ENCODE assay signal across 8 cellular contexts in the genomic region with DNA sequence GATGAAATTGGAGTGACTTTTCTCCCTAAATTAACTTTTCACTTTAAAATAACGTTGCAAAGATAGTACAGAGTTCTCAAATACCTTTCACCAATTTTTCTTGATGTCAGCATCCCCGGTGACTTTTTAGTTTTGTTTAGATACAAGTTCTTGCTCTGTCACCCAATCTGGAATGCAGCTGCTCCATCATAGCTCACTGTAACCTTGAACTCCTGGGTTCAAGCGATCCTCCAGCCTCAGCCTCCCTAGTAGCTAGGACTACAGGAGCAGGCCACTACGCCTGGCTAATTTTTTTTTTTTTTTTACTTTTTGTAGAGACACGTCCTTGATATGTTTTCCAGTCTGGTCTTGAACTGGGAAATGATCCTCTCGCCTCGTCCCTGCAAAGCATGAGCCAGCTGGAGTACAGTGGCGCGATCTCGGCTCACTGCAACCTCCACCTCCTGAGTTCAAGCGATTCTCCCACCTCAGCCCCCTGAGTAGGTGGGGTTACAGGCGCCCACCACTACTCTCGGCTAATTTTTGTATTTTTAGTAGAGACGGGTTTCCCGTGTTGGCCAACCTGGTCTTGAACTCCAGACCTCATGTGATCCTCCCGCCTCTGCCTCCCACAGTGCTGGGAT. TPM values are rescaled to one million over a fixed set of nuclear protein-coding genes. Genes with fewer than 3 reads are reported as not detected.
DNase-seq lines count a peak whose midpoint lies in the region; ATAC-seq, FAIRE-seq and TF ChIP-seq lines count a peak whose summit lies in the region.

No MANE protein-coding gene starts in this region.

- H3K27ac ChIP-seq in right atrium auricular region = peak overlapping the region; percentile 90 to 91
- peak overlapping the region; percentile 89 for H3K27ac ChIP-seq in layer of hippocampus (ENCODE audit: low read depth, low read length)
- H3K27ac ChIP-seq in tibial artery = peak overlapping the region; percentile 93 to 98

- no peaks in the 10 kb centered on the region for H3K27me3 ChIP-seq in right atrium auricular region
- no peaks in the 10 kb centered on the region for H3K27me3 ChIP-seq in layer of hippocampus (ENCODE audit: control insufficient read depth, insufficient read depth, low read length)
- H3K27me3 ChIP-seq in tibial artery = no peaks in the 10 kb centered on the region

- no peak for DNase-seq in right atrium auricular region (ENCODE audit: low spot score)
- no peak for DNase-seq in cardiac septum (ENCODE audit: low spot score)
- no peak for DNase-seq in activated naive CD8-positive, alpha-beta T cell treated with anti-CD3 and anti-CD28 coated beads, Interleukin-2, amount 10 ng/mL, durations not matched to agents 7 days and 5 days
- no peak for DNase-seq in tibial artery
- DNase-seq in urothelium cell line (ENCODE audit: low spot score) = no peak
- DNase-seq in NCI-H1436 (lab: John Stamatoyannopoulos, UW) = no peak
- DNase-seq in NCI-H1048 (lab: John Stamatoyannopoulos, UW) = no peak

- peak overlapping the region; percentile 100 for H3K27ac Mint-ChIP-seq in activated naive CD8-positive, alpha-beta T cell treated with anti-CD3 and anti-CD28 coated beads, Interleukin-2, amount 10 ng/mL, durations not matched to agents 7 days and 5 days

- intact Hi-C loops in cardiac septum (cut with DNase I) (loop anchor here (10.0 kb wide), 1 partner anchor 89 kb away; the partner anchor contains the start of gene PROS1), tibial artery (cut with DNase I; ENCODE audit: low total_unique reads) (no loop called here)

- POLR2A ChIA-PET in activated naive CD8-positive, alpha-beta T cell treated with anti-CD3 and anti-CD28 coated beads, Interleukin-2, amount 10 ng/mL, durations not matched to agents 7 days and 5 days (lab: Charles Lee) = interaction anchor here (0.7 to 2.4 kb wide), 4 partner anchors 8 to 143 kb away, joined by 3 to 13 read pairs (median 6); partner anchors contain the start of gene PROS1

- H3K4me3 Mint-ChIP-seq in activated naive CD8-positive, alpha-beta T cell treated with anti-CD3 and anti-CD28 coated beads, Interleukin-2, amount 10 ng/mL, durations not matched to agents 7 days and 5 days = peak overlapping the region; percentile 98

- peaks cover 0 to 18% of the 10 kb centered on the region in 2 donors for H3K4me1 ChIP-seq in right atrium auricular region
- peaks cover 0 to 33% (median 17%) of the 10 kb centered on the region in 4 donors for H3K4me1 ChIP-seq in tibial artery

- peaks cover 44% of the 10 kb centered on the region for H3K36me3 Mint-ChIP-seq in activated naive CD8-positive, alpha-beta T cell treated with anti-CD3 and anti-CD28 coated beads, Interleukin-2, amount 10 ng/mL, durations not matched to agents 7 days and 5 days

- peaks cover 31% of the 10 kb centered on the region for H3K4me1 Mint-ChIP-seq in activated naive CD8-positive, alpha-beta T cell treated with anti-CD3 and anti-CD28 coated beads, Interleukin-2, amount 10 ng/mL, durations not matched to agents 7 days and 5 days

- TF ChIP-seq CTCF in right atrium auricular region (IDR thresholded peaks at IDR 0.05) = no peak
- TF ChIP-seq CTCF in tibial artery (IDR thresholded peaks at IDR 0.05) = no peak

- peaks cover 5% of the 10 kb centered on the region for H3K9me3 Mint-ChIP-seq in activated naive CD8-positive, alpha-beta T cell treated with anti-CD3 and anti-CD28 coated beads, Interleukin-2, amount 10 ng/mL, durations not matched to agents 7 days and 5 days

- H3K36me3 ChIP-seq in right atrium auricular region = peaks cover 5% of the 10 kb centered on the region
- H3K36me3 ChIP-seq in tibial artery = peaks cover 0 to 19% (median 0%) of the 10 kb centered on the region in 3 donors

- H3K27me3 Mint-ChIP-seq in activated naive CD8-positive, alpha-beta T cell treated with anti-CD3 and anti-CD28 coated beads, Interleukin-2, amount 10 ng/mL, durations not matched to agents 7 days and 5 days = no peaks in the 10 kb centered on the region

- no peaks in the 10 kb centered on the region for H3K9me3 ChIP-seq in right atrium auricular region
- no peaks in the 10 kb centered on the region for H3K9me3 ChIP-seq in tibial artery

- no peak for ATAC-seq in activated naive CD8-positive, alpha-beta T cell treated with anti-CD3 and anti-CD28 coated beads, Interleukin-2, amount 10 ng/mL, durations not matched to agents 7 days and 5 days (ENCODE audit: low read depth)

- FAIRE-seq in urothelium cell line (lab: Jason Lieb, UNC) = no peak

- peak overlapping the region; percentile 66 to 73 for H3K4me3 ChIP-seq in right atrium auricular region
- H3K4me3 ChIP-seq in tibial artery = peak overlapping the region; percentile 66 to 91

RNA-seq across cellular contexts. Expression of gene NSUN3, which starts 0.7 kb away (rescaled TPM):
- 1 to 10 TPM; 6.1 to 6.6 TPM for total RNA-seq in right atrium auricular region
- 6.8 TPM for total RNA-seq in cardiac septum
- total RNA-seq in activated naive CD8-positive, alpha-beta T cell treated with anti-CD3 and anti-CD28 coated beads, Interleukin-2, amount 10 ng/mL, durations not matched to agents 7 days and 5 days = 10 to 100 TPM; 16.4 to 18.4 TPM

RNA-seq across cellular contexts. Expression of gene DHFR2, which starts 0.9 kb away (rescaled TPM):
- total RNA-seq in right atrium auricular region = 1 to 10 TPM; 3.2 to 3.6 TPM
- 3.4 TPM for total RNA-seq in cardiac septum
- total RNA-seq in activated naive CD8-positive, alpha-beta T cell treated with anti-CD3 and anti-CD28 coated beads, Interleukin-2, amount 10 ng/mL, durations not matched to agents 7 days and 5 days = 1 to 10 TPM; 7.7 to 9.6 TPM

RNA-seq across cellular contexts. Expression of gene STX19, which starts 35.2 kb away (rescaled TPM):
- not detected for total RNA-seq in right atrium auricular region
- total RNA-seq in cardiac septum = not detected
- total RNA-seq in activated naive CD8-positive, alpha-beta T cell treated with anti-CD3 and anti-CD28 coated beads, Interleukin-2, amount 10 ng/mL, durations not matched to agents 7 days and 5 days = not detected
